Comparison of ENCODE assay signal across 1 cellular context in the genomic region with DNA sequence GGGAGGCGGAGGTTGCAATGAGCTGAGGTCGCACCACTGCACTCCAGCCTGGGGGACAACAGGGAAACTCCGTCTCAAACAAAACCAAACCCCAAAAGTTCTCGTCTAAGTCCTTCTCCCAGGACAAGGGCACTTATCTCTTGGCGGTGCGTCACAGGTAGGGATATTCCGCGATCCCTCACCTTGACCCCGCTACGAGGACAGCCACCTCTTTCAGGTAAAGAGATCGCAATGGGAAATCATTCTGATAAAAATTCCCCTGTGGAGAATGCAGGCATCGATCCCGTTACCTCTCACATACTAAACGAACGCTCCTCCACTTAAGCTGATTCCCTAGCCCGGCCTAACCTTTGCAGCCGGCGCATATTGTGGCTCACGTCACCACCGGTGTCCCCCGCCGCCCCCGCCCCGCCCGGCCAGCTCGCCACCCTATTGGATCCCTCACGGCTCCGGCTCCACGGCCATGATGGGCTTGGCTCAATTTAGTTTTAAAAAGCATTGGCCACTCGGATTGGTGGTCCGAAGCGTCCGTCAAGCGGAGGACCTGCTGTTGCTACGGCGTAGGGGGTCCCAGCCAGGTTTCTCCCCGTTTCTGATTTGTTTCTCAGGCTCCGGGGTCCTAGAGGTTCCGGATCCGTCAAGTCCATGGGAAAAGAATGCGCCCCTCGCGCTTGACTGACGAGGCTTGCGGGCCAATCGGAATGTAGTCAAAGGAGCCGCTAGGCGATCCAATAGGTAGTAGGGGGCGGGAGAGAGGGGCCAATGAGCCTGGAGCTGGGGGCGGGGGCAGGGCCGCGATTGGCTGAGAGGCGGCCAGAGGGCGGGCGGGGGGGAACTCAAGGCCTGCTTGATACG.
A peak's percentile ranks its signal among the peaks of the same experiment; 100 is the strongest.
TF ChIP-seq lines count a peak whose summit lies in the region.

No MANE protein-coding gene starts in this region.

TF ChIP-seq in HepG2, 621 proteins besides CTCF, POLR2A, EP300 and RAD21 (continued from another document and continues in another):
- TF ChIP-seq, protein P1, sequence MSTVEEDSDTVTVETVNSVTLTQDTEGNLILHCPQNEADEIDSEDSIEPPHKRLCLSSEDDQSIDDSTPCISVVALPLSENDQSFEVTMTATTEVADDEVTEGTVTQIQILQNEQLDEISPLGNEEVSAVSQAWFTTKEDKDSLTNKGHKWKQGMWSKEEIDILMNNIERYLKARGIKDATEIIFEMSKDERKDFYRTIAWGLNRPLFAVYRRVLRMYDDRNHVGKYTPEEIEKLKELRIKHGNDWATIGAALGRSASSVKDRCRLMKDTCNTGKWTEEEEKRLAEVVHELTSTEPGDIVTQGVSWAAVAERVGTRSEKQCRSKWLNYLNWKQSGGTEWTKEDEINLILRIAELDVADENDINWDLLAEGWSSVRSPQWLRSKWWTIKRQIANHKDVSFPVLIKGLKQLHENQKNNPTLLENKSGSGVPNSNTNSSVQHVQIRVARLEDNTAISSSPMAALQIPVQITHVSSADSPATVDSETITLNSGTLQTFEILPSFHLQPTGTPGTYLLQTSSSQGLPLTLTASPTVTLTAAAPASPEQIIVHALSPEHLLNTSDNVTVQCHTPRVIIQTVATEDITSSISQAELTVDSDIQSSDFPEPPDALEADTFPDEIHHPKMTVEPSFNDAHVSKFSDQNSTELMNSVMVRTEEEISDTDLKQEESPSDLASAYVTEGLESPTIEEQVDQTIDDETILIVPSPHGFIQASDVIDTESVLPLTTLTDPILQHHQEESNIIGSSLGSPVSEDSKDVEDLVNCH (CRISPR knock-in tag; IDR thresholded peaks at IDR 0.05) = no peak
- TF ChIP-seq, protein P2, sequence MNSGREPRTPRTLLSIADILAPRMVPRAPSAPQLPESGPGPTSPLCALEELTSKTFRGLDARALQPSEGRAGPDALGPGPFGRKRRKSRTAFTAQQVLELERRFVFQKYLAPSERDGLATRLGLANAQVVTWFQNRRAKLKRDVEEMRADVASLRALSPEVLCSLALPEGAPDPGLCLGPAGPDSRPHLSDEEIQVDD (CRISPR knock-in tag; IDR thresholded peaks at IDR 0.05; ENCODE audit: borderline replicate concordance) = no peak
- TF ChIP-seq, protein P3, sequence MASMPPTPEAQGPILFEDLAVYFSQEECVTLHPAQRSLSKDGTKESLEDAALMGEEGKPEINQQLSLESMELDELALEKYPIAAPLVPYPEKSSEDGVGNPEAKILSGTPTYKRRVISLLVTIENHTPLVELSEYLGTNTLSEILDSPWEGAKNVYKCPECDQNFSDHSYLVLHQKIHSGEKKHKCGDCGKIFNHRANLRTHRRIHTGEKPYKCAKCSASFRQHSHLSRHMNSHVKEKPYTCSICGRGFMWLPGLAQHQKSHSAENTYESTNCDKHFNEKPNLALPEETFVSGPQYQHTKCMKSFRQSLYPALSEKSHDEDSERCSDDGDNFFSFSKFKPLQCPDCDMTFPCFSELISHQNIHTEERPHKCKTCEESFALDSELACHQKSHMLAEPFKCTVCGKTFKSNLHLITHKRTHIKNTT (CRISPR knock-in tag; IDR thresholded peaks at IDR 0.05) = 0 out of 2 replicates have a peak, but pooled peaks have one; percentile 13
- TF ChIP-seq JDP2 (CRISPR knock-in tag; IDR thresholded peaks at IDR 0.05; ENCODE audit: borderline replicate concordance) (no peak; the same call in 1 of the 2 replicates), ZNF841 (CRISPR knock-in tag; IDR thresholded peaks at IDR 0.05; ENCODE audit: borderline replicate concordance) (no peak), NONO (IDR thresholded peaks at IDR 0.05) (no peak), NONO (CRISPR knock-in tag; conservative IDR thresholded peaks at IDR 0.05) (peak; percentile 86; the same call in 1 of the 2 replicates), ZNF160 (CRISPR knock-in tag; IDR thresholded peaks at IDR 0.05) (no peak), ETV5 (CRISPR knock-in tag; IDR thresholded peaks at IDR 0.05; ENCODE audit: borderline replicate concordance) (peak; percentile 37; the same call in 1 of the 2 replicates), PHF21A (CRISPR knock-in tag; IDR thresholded peaks at IDR 0.05) (peak; percentile 76; the same call in 1 of the 2 replicates), ZNF816 (CRISPR knock-in tag; IDR thresholded peaks at IDR 0.05; ENCODE audit: borderline replicate concordance) (peak; percentile 54; the same call in 1 of the 2 replicates), CEBPB (IDR thresholded peaks at IDR 0.05; ENCODE audit: borderline replicate concordance, low read depth, low read length) (no peak), ZNF674 (CRISPR knock-in tag; IDR thresholded peaks at IDR 0.05; ENCODE audit: low read depth) (no peak), SAP130 (CRISPR knock-in tag; IDR thresholded peaks at IDR 0.05; ENCODE audit: low read depth) (peak; percentile 73), ZNF761 (CRISPR knock-in tag; conservative IDR thresholded peaks at IDR 0.05) (no peak), NFYC (CRISPR knock-in tag; IDR thresholded peaks at IDR 0.05) (peak; percentile 79), XRCC5 (optimal IDR thresholded peaks at IDR 0.05; ENCODE audit: low read length) (peak; percentile 73), IKZF4 (CRISPR knock-in tag; IDR thresholded peaks at IDR 0.05; ENCODE audit: borderline replicate concordance, low read depth, not compliant biosample characterization) (no peak), BRCA1 (CRISPR knock-in tag; IDR thresholded peaks at IDR 0.05) (no peak), HDAC2 (CRISPR knock-in tag; IDR thresholded peaks at IDR 0.05) (peak; percentile 82), ZNF24 (IDR thresholded peaks at IDR 0.05) (peak; percentile 98), ONECUT2 (CRISPR knock-in tag; IDR thresholded peaks at IDR 0.05) (peak; percentile 79), NKX3-1 (CRISPR knock-in tag; IDR thresholded peaks at IDR 0.05) (0 out of 2 replicates have a peak, but pooled peaks have one; percentile 20), ZNF619 (CRISPR knock-in tag; IDR thresholded peaks at IDR 0.05) (no peak), ZNF549 (CRISPR knock-in tag; IDR thresholded peaks at IDR 0.05) (no peak), HNRNPL (IDR thresholded peaks at IDR 0.05; ENCODE audit: low read depth, low read length) (no peak), SP1 (IDR thresholded peaks at IDR 0.05) (no peak), SP1 (CRISPR knock-in tag; IDR thresholded peaks at IDR 0.05) (0 out of 2 replicates have a peak, but pooled peaks have one; percentile 27), ZNF343 (CRISPR knock-in tag; IDR thresholded peaks at IDR 0.05) (no peak), PTBP1 (IDR thresholded peaks at IDR 0.05; ENCODE audit: low read depth, low read length, poor library complexity, severe bottlenecking) (no peak)
- TF ChIP-seq, protein P4, sequence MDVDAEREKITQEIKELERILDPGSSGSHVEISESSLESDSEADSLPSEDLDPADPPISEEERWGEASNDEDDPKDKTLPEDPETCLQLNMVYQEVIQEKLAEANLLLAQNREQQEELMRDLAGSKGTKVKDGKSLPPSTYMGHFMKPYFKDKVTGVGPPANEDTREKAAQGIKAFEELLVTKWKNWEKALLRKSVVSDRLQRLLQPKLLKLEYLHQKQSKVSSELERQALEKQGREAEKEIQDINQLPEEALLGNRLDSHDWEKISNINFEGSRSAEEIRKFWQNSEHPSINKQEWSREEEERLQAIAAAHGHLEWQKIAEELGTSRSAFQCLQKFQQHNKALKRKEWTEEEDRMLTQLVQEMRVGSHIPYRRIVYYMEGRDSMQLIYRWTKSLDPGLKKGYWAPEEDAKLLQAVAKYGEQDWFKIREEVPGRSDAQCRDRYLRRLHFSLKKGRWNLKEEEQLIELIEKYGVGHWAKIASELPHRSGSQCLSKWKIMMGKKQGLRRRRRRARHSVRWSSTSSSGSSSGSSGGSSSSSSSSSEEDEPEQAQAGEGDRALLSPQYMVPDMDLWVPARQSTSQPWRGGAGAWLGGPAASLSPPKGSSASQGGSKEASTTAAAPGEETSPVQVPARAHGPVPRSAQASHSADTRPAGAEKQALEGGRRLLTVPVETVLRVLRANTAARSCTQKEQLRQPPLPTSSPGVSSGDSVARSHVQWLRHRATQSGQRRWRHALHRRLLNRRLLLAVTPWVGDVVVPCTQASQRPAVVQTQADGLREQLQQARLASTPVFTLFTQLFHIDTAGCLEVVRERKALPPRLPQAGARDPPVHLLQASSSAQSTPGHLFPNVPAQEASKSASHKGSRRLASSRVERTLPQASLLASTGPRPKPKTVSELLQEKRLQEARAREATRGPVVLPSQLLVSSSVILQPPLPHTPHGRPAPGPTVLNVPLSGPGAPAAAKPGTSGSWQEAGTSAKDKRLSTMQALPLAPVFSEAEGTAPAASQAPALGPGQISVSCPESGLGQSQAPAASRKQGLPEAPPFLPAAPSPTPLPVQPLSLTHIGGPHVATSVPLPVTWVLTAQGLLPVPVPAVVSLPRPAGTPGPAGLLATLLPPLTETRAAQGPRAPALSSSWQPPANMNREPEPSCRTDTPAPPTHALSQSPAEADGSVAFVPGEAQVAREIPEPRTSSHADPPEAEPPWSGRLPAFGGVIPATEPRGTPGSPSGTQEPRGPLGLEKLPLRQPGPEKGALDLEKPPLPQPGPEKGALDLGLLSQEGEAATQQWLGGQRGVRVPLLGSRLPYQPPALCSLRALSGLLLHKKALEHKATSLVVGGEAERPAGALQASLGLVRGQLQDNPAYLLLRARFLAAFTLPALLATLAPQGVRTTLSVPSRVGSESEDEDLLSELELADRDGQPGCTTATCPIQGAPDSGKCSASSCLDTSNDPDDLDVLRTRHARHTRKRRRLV (CRISPR knock-in tag; IDR thresholded peaks at IDR 0.05) = peak; percentile 59; the same call in 1 of the 2 replicates
- TF ChIP-seq, protein P5, sequence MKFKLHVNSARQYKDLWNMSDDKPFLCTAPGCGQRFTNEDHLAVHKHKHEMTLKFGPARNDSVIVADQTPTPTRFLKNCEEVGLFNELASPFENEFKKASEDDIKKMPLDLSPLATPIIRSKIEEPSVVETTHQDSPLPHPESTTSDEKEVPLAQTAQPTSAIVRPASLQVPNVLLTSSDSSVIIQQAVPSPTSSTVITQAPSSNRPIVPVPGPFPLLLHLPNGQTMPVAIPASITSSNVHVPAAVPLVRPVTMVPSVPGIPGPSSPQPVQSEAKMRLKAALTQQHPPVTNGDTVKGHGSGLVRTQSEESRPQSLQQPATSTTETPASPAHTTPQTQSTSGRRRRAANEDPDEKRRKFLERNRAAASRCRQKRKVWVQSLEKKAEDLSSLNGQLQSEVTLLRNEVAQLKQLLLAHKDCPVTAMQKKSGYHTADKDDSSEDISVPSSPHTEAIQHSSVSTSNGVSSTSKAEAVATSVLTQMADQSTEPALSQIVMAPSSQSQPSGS (CRISPR knock-in tag; IDR thresholded peaks at IDR 0.05) = peak; percentile 52; the same call in 1 of the 2 replicates
- TF ChIP-seq, protein P6, sequence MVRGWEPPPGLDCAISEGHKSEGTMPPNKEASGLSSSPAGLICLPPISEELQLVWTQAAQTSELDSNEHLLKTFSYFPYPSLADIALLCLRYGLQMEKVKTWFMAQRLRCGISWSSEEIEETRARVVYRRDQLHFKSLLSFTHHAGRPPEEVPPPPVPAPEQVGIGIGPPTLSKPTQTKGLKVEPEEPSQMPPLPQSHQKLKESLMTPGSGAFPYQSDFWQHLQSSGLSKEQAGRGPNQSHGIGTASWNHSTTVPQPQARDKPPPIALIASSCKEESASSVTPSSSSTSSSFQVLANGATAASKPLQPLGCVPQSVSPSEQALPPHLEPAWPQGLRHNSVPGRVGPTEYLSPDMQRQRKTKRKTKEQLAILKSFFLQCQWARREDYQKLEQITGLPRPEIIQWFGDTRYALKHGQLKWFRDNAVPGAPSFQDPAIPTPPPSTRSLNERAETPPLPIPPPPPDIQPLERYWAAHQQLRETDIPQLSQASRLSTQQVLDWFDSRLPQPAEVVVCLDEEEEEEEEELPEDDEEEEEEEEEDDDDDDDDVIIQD (CRISPR knock-in tag; IDR thresholded peaks at IDR 0.05; ENCODE audit: low read depth) = 0 out of 2 replicates have a peak, but pooled peaks have one; percentile 16
- TF ChIP-seq, protein P7, sequence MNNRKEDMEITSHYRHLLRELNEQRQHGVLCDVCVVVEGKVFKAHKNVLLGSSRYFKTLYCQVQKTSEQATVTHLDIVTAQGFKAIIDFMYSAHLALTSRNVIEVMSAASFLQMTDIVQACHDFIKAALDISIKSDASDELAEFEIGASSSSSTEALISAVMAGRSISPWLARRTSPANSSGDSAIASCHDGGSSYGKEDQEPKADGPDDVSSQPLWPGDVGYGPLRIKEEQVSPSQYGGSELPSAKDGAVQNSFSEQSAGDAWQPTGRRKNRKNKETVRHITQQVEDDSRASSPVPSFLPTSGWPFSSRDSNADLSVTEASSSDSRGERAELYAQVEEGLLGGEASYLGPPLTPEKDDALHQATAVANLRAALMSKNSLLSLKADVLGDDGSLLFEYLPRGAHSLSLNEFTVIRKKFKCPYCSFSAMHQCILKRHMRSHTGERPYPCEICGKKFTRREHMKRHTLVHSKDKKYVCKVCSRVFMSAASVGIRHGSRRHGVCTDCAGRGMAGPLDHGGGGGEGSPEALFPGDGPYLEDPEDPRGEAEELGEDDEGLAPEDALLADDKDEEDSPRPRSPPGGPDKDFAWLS (CRISPR knock-in tag; IDR thresholded peaks at IDR 0.05; ENCODE audit: borderline replicate concordance) = no peak
- TF ChIP-seq, protein P8, sequence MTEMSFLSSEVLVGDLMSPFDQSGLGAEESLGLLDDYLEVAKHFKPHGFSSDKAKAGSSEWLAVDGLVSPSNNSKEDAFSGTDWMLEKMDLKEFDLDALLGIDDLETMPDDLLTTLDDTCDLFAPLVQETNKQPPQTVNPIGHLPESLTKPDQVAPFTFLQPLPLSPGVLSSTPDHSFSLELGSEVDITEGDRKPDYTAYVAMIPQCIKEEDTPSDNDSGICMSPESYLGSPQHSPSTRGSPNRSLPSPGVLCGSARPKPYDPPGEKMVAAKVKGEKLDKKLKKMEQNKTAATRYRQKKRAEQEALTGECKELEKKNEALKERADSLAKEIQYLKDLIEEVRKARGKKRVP (CRISPR knock-in tag; IDR thresholded peaks at IDR 0.05) = peak in 1 of 2 experiments; percentile 66; a peak in 1 of 4 replicates
- TF ChIP-seq, protein P9, sequence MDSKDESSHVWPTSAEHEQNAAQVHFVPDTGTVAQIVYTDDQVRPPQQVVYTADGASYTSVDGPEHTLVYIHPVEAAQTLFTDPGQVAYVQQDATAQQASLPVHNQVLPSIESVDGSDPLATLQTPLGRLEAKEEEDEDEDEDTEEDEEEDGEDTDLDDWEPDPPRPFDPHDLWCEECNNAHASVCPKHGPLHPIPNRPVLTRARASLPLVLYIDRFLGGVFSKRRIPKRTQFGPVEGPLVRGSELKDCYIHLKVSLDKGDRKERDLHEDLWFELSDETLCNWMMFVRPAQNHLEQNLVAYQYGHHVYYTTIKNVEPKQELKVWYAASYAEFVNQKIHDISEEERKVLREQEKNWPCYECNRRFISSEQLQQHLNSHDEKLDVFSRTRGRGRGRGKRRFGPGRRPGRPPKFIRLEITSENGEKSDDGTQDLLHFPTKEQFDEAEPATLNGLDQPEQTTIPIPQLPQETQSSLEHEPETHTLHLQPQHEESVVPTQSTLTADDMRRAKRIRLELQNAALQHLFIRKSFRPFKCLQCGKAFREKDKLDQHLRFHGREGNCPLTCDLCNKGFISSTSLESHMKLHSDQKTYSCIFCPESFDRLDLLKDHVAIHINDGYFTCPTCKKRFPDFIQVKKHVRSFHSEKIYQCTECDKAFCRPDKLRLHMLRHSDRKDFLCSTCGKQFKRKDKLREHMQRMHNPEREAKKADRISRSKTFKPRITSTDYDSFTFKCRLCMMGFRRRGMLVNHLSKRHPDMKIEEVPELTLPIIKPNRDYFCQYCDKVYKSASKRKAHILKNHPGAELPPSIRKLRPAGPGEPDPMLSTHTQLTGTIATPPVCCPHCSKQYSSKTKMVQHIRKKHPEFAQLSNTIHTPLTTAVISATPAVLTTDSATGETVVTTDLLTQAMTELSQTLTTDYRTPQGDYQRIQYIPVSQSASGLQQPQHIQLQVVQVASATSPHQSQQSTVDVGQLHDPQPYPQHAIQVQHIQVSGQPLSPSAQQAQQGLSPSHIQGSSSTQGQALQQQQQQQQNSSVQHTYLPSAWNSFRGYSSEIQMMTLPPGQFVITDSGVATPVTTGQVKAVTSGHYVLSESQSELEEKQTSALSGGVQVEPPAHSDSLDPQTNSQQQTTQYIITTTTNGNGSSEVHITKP (CRISPR knock-in tag; IDR thresholded peaks at IDR 0.05; ENCODE audit: low read depth) = peak; percentile 81
